1 cellular context compared by ENCODE assay signal in the genomic region with DNA sequence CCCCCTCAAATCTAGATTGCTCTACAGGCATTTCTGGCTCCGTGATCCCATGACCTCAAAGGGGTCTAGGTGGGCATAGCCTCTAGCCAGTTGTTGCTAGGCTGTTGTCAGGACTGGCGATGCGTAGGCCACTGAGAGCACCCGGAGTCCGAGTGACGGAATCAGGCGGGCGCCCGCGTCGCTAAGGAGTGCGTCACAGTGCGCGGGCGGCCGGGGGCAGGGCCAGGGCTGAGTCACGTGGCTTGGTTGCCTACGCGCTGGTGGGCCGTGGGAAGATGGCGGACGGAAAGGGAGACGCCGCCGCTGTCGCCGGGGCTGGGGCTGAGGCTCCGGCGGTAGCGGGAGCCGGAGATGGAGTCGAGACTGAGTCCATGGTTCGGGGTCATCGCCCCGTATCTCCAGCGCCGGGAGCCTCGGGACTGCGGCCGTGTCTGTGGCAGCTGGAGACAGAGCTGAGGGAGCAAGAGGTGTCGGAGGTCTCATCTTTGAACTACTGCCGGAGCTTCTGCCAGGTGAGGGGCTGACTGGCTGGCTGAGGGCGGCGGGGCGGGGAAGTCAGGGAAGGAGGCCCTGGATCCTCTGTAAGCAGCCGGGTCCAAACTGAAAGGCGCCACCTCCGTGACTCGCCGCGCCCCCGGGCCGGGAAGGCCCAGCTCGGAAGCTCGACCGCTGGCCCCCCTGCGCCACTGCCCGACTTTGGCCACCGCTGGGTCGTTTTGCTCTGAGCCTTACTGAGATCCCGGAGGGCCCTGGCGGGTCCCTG.
TF ChIP-seq lines count a peak whose summit lies in the region.

A gene with protein sequence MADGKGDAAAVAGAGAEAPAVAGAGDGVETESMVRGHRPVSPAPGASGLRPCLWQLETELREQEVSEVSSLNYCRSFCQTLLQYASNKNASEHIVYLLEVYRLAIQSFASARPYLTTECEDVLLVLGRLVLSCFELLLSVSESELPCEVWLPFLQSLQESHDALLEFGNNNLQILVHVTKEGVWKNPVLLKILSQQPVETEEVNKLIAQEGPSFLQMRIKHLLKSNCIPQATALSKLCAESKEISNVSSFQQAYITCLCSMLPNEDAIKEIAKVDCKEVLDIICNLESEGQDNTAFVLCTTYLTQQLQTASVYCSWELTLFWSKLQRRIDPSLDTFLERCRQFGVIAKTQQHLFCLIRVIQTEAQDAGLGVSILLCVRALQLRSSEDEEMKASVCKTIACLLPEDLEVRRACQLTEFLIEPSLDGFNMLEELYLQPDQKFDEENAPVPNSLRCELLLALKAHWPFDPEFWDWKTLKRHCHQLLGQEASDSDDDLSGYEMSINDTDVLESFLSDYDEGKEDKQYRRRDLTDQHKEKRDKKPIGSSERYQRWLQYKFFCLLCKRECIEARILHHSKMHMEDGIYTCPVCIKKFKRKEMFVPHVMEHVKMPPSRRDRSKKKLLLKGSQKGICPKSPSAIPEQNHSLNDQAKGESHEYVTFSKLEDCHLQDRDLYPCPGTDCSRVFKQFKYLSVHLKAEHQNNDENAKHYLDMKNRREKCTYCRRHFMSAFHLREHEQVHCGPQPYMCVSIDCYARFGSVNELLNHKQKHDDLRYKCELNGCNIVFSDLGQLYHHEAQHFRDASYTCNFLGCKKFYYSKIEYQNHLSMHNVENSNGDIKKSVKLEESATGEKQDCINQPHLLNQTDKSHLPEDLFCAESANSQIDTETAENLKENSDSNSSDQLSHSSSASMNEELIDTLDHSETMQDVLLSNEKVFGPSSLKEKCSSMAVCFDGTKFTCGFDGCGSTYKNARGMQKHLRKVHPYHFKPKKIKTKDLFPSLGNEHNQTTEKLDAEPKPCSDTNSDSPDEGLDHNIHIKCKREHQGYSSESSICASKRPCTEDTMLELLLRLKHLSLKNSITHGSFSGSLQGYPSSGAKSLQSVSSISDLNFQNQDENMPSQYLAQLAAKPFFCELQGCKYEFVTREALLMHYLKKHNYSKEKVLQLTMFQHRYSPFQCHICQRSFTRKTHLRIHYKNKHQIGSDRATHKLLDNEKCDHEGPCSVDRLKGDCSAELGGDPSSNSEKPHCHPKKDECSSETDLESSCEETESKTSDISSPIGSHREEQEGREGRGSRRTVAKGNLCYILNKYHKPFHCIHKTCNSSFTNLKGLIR (N-terminal part only) (plus strand): TSS at position 263 of the 763 bp plus-strand sequence. CDS start 13 bp downstream, at position 276.

TF ChIP-seq in HepG2, 621 proteins besides CTCF, POLR2A, EP300 and RAD21 (continued from another document and continues in another):
- TF ChIP-seq, protein P1, sequence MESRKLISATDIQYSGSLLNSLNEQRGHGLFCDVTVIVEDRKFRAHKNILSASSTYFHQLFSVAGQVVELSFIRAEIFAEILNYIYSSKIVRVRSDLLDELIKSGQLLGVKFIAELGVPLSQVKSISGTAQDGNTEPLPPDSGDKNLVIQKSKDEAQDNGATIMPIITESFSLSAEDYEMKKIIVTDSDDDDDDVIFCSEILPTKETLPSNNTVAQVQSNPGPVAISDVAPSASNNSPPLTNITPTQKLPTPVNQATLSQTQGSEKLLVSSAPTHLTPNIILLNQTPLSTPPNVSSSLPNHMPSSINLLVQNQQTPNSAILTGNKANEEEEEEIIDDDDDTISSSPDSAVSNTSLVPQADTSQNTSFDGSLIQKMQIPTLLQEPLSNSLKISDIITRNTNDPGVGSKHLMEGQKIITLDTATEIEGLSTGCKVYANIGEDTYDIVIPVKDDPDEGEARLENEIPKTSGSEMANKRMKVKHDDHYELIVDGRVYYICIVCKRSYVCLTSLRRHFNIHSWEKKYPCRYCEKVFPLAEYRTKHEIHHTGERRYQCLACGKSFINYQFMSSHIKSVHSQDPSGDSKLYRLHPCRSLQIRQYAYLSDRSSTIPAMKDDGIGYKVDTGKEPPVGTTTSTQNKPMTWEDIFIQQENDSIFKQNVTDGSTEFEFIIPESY (CRISPR knock-in tag; IDR thresholded peaks at IDR 0.05), result no peak
- TF ChIP-seq ELF3 (CRISPR knock-in tag; IDR thresholded peaks at IDR 0.05) (no peak; the same call in 1 of the 2 replicates), RBM39 (IDR thresholded peaks at IDR 0.05; ENCODE audit: low read depth, low read length, poor library complexity, severe bottlenecking) (no peak), SRY (CRISPR knock-in tag; IDR thresholded peaks at IDR 0.05) (no peak; the same call in 1 of the 2 replicates), ATF7 (IDR thresholded peaks at IDR 0.05) (no peak), ATF7 (CRISPR knock-in tag; IDR thresholded peaks at IDR 0.05) (peak; percentile 48; the same call in 1 of the 2 replicates), KMT2A (CRISPR knock-in tag; IDR thresholded peaks at IDR 0.05) (peak; percentile 89), RELA (CRISPR knock-in tag; IDR thresholded peaks at IDR 0.05) (no peak; the same call in 1 of the 2 replicates), SP2 (CRISPR knock-in tag; IDR thresholded peaks at IDR 0.05) (0 out of 2 replicates have a peak, but pooled peaks have one; percentile 24), JUND (CRISPR knock-in tag; IDR thresholded peaks at IDR 0.05) (no peak), SOX13 (IDR thresholded peaks at IDR 0.05) (no peak), SOX13 (CRISPR knock-in tag; conservative IDR thresholded peaks at IDR 0.05 in 1 of 2, IDR thresholded peaks at IDR 0.05 in 1 of 2) (0 out of 4 replicates have a peak, but pooled peaks of 1 of the 2 experiments have one; percentile 39), ZNF121 (CRISPR knock-in tag; IDR thresholded peaks at IDR 0.05) (peak; percentile 10; the same call in 1 of the 2 replicates), ZNF773 (CRISPR knock-in tag; IDR thresholded peaks at IDR 0.05; ENCODE audit: borderline replicate concordance) (no peak), ASH2L (IDR thresholded peaks at IDR 0.05; ENCODE audit: insufficient read length, low read depth, low read length) (peak; percentile 94), ESRRA (CRISPR knock-in tag; IDR thresholded peaks at IDR 0.05; ENCODE audit: low read depth) (no peak; the same call in 1 of the 2 replicates), RFXAP (CRISPR knock-in tag; IDR thresholded peaks at IDR 0.05; ENCODE audit: borderline replicate concordance) (peak; percentile 99), NCOR1 (IDR thresholded peaks at IDR 0.05; ENCODE audit: borderline replicate concordance, low read length) (no peak), MED13 (CRISPR knock-in tag; IDR thresholded peaks at IDR 0.05) (peak; percentile 71; the same call in 1 of the 2 replicates), ZNF724P (CRISPR knock-in tag; IDR thresholded peaks at IDR 0.05; ENCODE audit: borderline replicate concordance) (peak; percentile 45; the same call in 1 of the 2 replicates), RFX5 (IDR thresholded peaks at IDR 0.05; ENCODE audit: low read depth, low read length) (peak; percentile 89), CHCHD3 (CRISPR knock-in tag; IDR thresholded peaks at IDR 0.05) (no peak), ZFP36 (IDR thresholded peaks at IDR 0.05; ENCODE audit: borderline replicate concordance, low read depth, low read length, partially characterized antibody) (no peak), ZNF546 (CRISPR knock-in tag; conservative IDR thresholded peaks at IDR 0.05) (no peak), ZNF780A (CRISPR knock-in tag; IDR thresholded peaks at IDR 0.05) (no peak), ZNF350 (CRISPR knock-in tag; IDR thresholded peaks at IDR 0.05; ENCODE audit: borderline replicate concordance, low read depth) (peak; percentile 89), JUN (CRISPR knock-in tag; IDR thresholded peaks at IDR 0.05) (no peak), ZSCAN31 (CRISPR knock-in tag; IDR thresholded peaks at IDR 0.05; ENCODE audit: low read depth) (no peak; the same call in 1 of the 2 replicates), DNMT3B (CRISPR knock-in tag; conservative IDR thresholded peaks at IDR 0.05) (no peak), EEA1 (CRISPR knock-in tag; IDR thresholded peaks at IDR 0.05; ENCODE audit: borderline replicate concordance) (0 out of 2 replicates have a peak, but pooled peaks have one; percentile 47), ZNF678 (CRISPR knock-in tag; IDR thresholded peaks at IDR 0.05) (no peak), U2AF2 (IDR thresholded peaks at IDR 0.05; ENCODE audit: low read depth, low read length) (no peak), ZNF83 (CRISPR knock-in tag; IDR thresholded peaks at IDR 0.05; ENCODE audit: borderline replicate concordance) (peak; percentile 22; the same call in 1 of the 2 replicates)
- TF ChIP-seq, protein P2, sequence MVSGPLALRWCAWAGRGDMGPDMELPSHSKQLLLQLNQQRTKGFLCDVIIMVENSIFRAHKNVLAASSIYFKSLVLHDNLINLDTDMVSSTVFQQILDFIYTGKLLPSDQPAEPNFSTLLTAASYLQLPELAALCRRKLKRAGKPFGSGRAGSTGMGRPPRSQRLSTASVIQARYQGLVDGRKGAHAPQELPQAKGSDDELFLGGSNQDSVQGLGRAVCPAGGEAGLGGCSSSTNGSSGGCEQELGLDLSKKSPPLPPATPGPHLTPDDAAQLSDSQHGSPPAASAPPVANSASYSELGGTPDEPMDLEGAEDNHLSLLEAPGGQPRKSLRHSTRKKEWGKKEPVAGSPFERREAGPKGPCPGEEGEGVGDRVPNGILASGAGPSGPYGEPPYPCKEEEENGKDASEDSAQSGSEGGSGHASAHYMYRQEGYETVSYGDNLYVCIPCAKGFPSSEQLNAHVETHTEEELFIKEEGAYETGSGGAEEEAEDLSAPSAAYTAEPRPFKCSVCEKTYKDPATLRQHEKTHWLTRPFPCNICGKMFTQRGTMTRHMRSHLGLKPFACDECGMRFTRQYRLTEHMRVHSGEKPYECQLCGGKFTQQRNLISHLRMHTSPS (CRISPR knock-in tag; IDR thresholded peaks at IDR 0.05; ENCODE audit: low read depth), result no peak
- TF ChIP-seq, protein P3, sequence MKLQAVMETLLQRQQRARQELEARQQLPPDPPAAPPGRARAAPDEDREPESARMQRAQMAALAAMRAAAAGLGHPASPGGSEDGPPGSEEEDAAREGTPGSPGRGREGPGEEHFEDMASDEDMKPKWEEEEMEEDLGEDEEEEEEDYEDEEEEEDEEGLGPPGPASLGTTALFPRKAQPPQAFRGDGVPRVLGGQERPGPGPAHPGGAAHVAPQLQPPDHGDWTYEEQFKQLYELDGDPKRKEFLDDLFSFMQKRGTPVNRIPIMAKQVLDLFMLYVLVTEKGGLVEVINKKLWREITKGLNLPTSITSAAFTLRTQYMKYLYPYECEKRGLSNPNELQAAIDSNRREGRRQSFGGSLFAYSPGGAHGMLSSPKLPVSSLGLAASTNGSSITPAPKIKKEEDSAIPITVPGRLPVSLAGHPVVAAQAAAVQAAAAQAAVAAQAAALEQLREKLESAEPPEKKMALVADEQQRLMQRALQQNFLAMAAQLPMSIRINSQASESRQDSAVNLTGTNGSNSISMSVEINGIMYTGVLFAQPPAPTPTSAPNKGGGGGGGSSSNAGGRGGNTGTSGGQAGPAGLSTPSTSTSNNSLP (IDR thresholded peaks at IDR 0.05; ENCODE audit: low read depth, low read length), result no peak
- TF ChIP-seq, protein P4, sequence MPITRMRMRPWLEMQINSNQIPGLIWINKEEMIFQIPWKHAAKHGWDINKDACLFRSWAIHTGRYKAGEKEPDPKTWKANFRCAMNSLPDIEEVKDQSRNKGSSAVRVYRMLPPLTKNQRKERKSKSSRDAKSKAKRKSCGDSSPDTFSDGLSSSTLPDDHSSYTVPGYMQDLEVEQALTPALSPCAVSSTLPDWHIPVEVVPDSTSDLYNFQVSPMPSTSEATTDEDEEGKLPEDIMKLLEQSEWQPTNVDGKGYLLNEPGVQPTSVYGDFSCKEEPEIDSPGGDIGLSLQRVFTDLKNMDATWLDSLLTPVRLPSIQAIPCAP (CRISPR knock-in tag; IDR thresholded peaks at IDR 0.05; ENCODE audit: low read depth), result no peak
- TF ChIP-seq, protein P5, sequence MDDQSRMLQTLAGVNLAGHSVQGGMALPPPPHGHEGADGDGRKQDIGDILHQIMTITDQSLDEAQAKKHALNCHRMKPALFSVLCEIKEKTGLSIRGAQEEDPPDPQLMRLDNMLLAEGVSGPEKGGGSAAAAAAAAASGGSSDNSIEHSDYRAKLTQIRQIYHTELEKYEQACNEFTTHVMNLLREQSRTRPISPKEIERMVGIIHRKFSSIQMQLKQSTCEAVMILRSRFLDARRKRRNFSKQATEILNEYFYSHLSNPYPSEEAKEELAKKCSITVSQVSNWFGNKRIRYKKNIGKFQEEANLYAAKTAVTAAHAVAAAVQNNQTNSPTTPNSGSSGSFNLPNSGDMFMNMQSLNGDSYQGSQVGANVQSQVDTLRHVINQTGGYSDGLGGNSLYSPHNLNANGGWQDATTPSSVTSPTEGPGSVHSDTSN (CRISPR knock-in tag; IDR thresholded peaks at IDR 0.05; ENCODE audit: borderline replicate concordance), result no peak; the same call in 1 of the 2 replicates
- TF ChIP-seq, protein P6, sequence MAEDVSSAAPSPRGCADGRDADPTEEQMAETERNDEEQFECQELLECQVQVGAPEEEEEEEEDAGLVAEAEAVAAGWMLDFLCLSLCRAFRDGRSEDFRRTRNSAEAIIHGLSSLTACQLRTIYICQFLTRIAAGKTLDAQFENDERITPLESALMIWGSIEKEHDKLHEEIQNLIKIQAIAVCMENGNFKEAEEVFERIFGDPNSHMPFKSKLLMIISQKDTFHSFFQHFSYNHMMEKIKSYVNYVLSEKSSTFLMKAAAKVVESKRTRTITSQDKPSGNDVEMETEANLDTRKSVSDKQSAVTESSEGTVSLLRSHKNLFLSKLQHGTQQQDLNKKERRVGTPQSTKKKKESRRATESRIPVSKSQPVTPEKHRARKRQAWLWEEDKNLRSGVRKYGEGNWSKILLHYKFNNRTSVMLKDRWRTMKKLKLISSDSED (CRISPR knock-in tag; IDR thresholded peaks at IDR 0.05), result peak; percentile 77; the same call in 1 of the 2 replicates
- TF ChIP-seq, protein P7, sequence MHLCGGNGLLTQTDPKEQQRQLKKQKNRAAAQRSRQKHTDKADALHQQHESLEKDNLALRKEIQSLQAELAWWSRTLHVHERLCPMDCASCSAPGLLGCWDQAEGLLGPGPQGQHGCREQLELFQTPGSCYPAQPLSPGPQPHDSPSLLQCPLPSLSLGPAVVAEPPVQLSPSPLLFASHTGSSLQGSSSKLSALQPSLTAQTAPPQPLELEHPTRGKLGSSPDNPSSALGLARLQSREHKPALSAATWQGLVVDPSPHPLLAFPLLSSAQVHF (CRISPR knock-in tag; IDR thresholded peaks at IDR 0.05), result no peak; the same call in 1 of the 2 replicates
- TF ChIP-seq, protein P8, sequence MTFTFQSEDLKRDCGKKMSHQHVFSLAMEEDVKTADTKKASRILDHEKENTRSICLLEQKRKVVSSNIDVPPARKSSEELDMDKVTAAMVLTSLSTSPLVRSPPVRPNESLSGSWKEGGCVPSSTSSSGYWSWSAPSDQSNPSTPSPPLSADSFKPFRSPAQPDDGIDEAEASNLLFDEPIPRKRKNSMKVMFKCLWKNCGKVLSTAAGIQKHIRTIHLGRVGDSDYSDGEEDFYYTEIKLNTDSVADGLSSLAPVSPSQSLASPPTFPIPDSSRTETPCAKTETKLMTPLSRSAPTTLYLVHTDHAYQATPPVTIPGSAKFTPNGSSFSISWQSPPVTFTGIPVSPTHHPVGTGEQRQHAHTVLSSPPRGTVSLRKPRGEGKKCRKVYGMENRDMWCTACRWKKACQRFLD (CRISPR knock-in tag; IDR thresholded peaks at IDR 0.05; ENCODE audit: borderline replicate concordance), result peak; percentile 89; the same call in 1 of the 2 replicates
